In genomic region chr20:46739441-46740213, GRCh38 we compare ENCODE assay signal across 20 cellular contexts. TPM values are rescaled to one million over a fixed set of nuclear protein-coding genes. Genes with fewer than 3 reads are reported as not detected.
DNase-seq lines count a peak whose midpoint lies in the region; ATAC-seq and TF ChIP-seq lines count a peak whose summit lies in the region.
"Had no signal": no experiment of that assay in that cellular context is flagged by ENCODE, and none has a peak within 500 bp of the region (broad histone marks: within the 10 kb centered on the region; RNA-seq: fewer than 3 reads in every experiment).

No MANE protein-coding gene starts in this region.

- H3K9me2 ChIP-seq in GM23248 (ENCODE audit: insufficient read depth): no peaks in the 10 kb centered on the region

- H3K9me3 Mint-ChIP-seq in neural crest cell: peaks cover 7% of the 10 kb centered on the region
- H3K9me3 Mint-ChIP-seq in activated CD4-positive, alpha-beta memory T cell treated with anti-CD3 and anti-CD28 coated beads, Interleukin-2, amount 10 ng/mL, durations not matched to agents 7 days and 5 days: no peaks in the 10 kb centered on the region
- H3K9me3 Mint-ChIP-seq: GM23338, neural progenitor cell had no signal

- H3K27me3 ChIP-seq in GM23248 (replicated peaks; ENCODE audit: insufficient read depth): no peaks in the 10 kb centered on the region; the same call in 1 of the 2 replicates
- H3K27me3 ChIP-seq: neural progenitor cell had no signal

- no peaks in the 10 kb centered on the region for H3K79me2 ChIP-seq in GM23248 (ENCODE audit: insufficient read depth)

- no peaks in the 10 kb centered on the region for H4K20me1 ChIP-seq in GM23248 (ENCODE audit: insufficient read depth)

- H3K9ac ChIP-seq in GM23248: no peak overlapping the region
- H3K9ac ChIP-seq: neural progenitor cell had no signal

- CTCF ChIA-PET in activated CD4-positive, alpha-beta memory T cell treated with anti-CD3 and anti-CD28 coated beads, Interleukin-2, amount 10 ng/mL, durations not matched to agents 7 days and 5 days (lab: Charles Lee): interaction anchor here (1.3 kb wide), 1 partner anchor 16 kb away, joined by 4 read pairs; no protein-coding TSS in a partner anchor

- peaks cover 5% of the 10 kb centered on the region for H3F3A ChIP-seq in GM23248 (ENCODE audit: insufficient read depth)

- H3K4me1 ChIP-seq in GM23248 (ENCODE audit: insufficient read depth): no peaks in the 10 kb centered on the region
- H3K4me1 ChIP-seq: lower lobe of right lung, SJSA1, upper lobe of right lung had no signal

- peaks cover 10% of the 10 kb centered on the region for H3K27me3 Mint-ChIP-seq in neural crest cell (ENCODE audit: low read depth)
- H3K27me3 Mint-ChIP-seq in activated CD4-positive, alpha-beta memory T cell treated with anti-CD3 and anti-CD28 coated beads, Interleukin-2, amount 10 ng/mL, durations not matched to agents 7 days and 5 days: peaks cover 34% of the 10 kb centered on the region

- peak overlapping the region; percentile 13 for H3K27ac Mint-ChIP-seq in neural crest cell (ENCODE audit: unreplicated experiment)
- H3K27ac Mint-ChIP-seq in activated CD4-positive, alpha-beta memory T cell treated with anti-CD3 and anti-CD28 coated beads, Interleukin-2, amount 10 ng/mL, durations not matched to agents 7 days and 5 days: no peak overlapping the region
- H3K27ac Mint-ChIP-seq: activated T-helper 17 cell treated with anti-CD3 and anti-CD28 coated beads, Interleukin-2, amount 50 U/mL, for 72 hours; GM23338; neural progenitor cell had no signal

- ATAC-seq in GM18519 (IDR thresholded peaks at IDR 0.05; ENCODE audit: low FRiP score, unreplicated experiment): no peak
- no peak for ATAC-seq in HG03097 (IDR thresholded peaks at IDR 0.05; ENCODE audit: low FRiP score, unreplicated experiment)
- no peak for ATAC-seq in Right ventricle myocardium inferior
- ATAC-seq: activated T-helper 17 cell treated with anti-CD3 and anti-CD28 coated beads, Interleukin-2, amount 50 U/mL, for 72 hours; GM23338; sciatic nerve; upper lobe of right lung had no signal

- H3K9me3 ChIP-seq in GM23248 (ENCODE audit: low read depth): no peaks in the 10 kb centered on the region
- H3K9me3 ChIP-seq: lower lobe of right lung, SJSA1, upper lobe of right lung had no signal

- H2AFZ ChIP-seq in GM23248: no peak overlapping the region
- H2AFZ ChIP-seq: GM23338, neural progenitor cell had no signal

- in situ Hi-C loops in GM23248 (cut with MboI): no loop called here

- no peaks in the 10 kb centered on the region for H3K36me3 Mint-ChIP-seq in neural crest cell (ENCODE audit: low read depth)
- H3K36me3 Mint-ChIP-seq in activated CD4-positive, alpha-beta memory T cell treated with anti-CD3 and anti-CD28 coated beads, Interleukin-2, amount 10 ng/mL, durations not matched to agents 7 days and 5 days (ENCODE audit: low read depth): no peaks in the 10 kb centered on the region
- H3K36me3 Mint-ChIP-seq: neural progenitor cell had no signal

- H3K4me3 Mint-ChIP-seq in neural crest cell: no peak overlapping the region
- H3K4me3 Mint-ChIP-seq in activated CD4-positive, alpha-beta memory T cell treated with anti-CD3 and anti-CD28 coated beads, Interleukin-2, amount 10 ng/mL, durations not matched to agents 7 days and 5 days: no peak overlapping the region
- H3K4me3 Mint-ChIP-seq: activated T-helper 17 cell treated with anti-CD3 and anti-CD28 coated beads, Interleukin-2, amount 50 U/mL, for 72 hours; GM23338; neural progenitor cell had no signal

- no peak overlapping the region for H3K27ac ChIP-seq in GM23248
- H3K27ac ChIP-seq: lower lobe of right lung, neural progenitor cell, SJSA1, upper lobe of right lung had no signal

- peaks cover 3% of the 10 kb centered on the region; the same call in 1 of the 2 replicates for H3K36me3 ChIP-seq in GM23248 (ENCODE audit: low read depth)
- H3K36me3 ChIP-seq: neural progenitor cell, SJSA1, upper lobe of right lung had no signal

- H3K4me1 Mint-ChIP-seq in neural crest cell: no peaks in the 10 kb centered on the region
- H3K4me1 Mint-ChIP-seq in activated CD4-positive, alpha-beta memory T cell treated with anti-CD3 and anti-CD28 coated beads, Interleukin-2, amount 10 ng/mL, durations not matched to agents 7 days and 5 days: no peaks in the 10 kb centered on the region
- H3K4me1 Mint-ChIP-seq: activated T-helper 17 cell treated with anti-CD3 and anti-CD28 coated beads, Interleukin-2, amount 50 U/mL, for 72 hours had no signal

- peak; percentile 18 for DNase-seq in GM23248
- DNase-seq in M059J (ENCODE audit: low read depth): peak; percentile 31
- peak; percentile 37 for DNase-seq in choroid plexus epithelial cell (ENCODE audit: low read depth)
- DNase-seq in neural crest cell (ENCODE audit: low read depth, low spot score): no peak
- no peak for DNase-seq in activated CD4-positive, alpha-beta memory T cell treated with anti-CD3 and anti-CD28 coated beads, Interleukin-2, amount 10 ng/mL, durations not matched to agents 7 days and 5 days
- DNase-seq in Right ventricle myocardium inferior (ENCODE audit: missing footprints): no peak
- DNase-seq: activated CD4-positive, alpha-beta T cell treated with anti-CD3 and anti-CD28 coated beads, Interleukin-2, amount 50 U/mL, for 48 hours; C1 segment of cervical spinal cord; dermis blood vessel endothelial cell; lower lobe of right lung; NCI-H1694 treated with DMSO at 0.1 percent for 48 hours; stimulated activated CD4-positive, alpha-beta T cell treated with anti-CD3 and anti-CD28 coated beads, Interleukin-4, amount 100 ng/mL, for 1 hour; upper lobe of right lung had no signal

- H3K4me3 ChIP-seq in GM23248: no peak overlapping the region
- H3K4me3 ChIP-seq in choroid plexus epithelial cell (ENCODE audit: low read depth, low read length): no peak overlapping the region
- H3K4me3 ChIP-seq: GM23338, lower lobe of right lung, neural progenitor cell, SJSA1, upper lobe of right lung had no signal

- no peak for TF ChIP-seq CTCF in choroid plexus epithelial cell (conservative IDR thresholded peaks at IDR 0.05; ENCODE audit: low read depth, low read length)
- no peak for TF ChIP-seq CTCF in neural crest cell (conservative IDR thresholded peaks at IDR 0.05)

- no peak overlapping the region for H3K4me2 ChIP-seq in GM23248 (ENCODE audit: unreplicated experiment)
- H3K4me2 ChIP-seq: GM23338, neural progenitor cell had no signal

- POLR2A ChIA-PET in activated CD4-positive, alpha-beta memory T cell treated with anti-CD3 and anti-CD28 coated beads, Interleukin-2, amount 10 ng/mL, durations not matched to agents 7 days and 5 days (lab: Charles Lee): no interaction called here

- intact Hi-C loops in Right ventricle myocardium inferior (cut with DNase I): no loop called here

- WGBS in GM23248 (ENCODE audit: low coverage in 1 of 2, low lambda C conversion rate in 2 of 2, missing lambda C conversion rate in 2 of 2), 2 experiments: 39 to 41% methylated on average over 4 of the region's 4 CpGs

RNA-seq across cellular contexts. Expression of gene SLC2A10, which starts 30.2 kb away (rescaled TPM):
- total RNA-seq in GM23248 (2014; rRNA removed; shearing (Covaris generic)): 48.0 and 50.2 TPM in 2 replicates
- 26.2 and 29.7 TPM in 2 replicates for polyA plus RNA-seq in GM23248 (2016; fragmentation: Nextera tagmentation; extraction: Ambion mirVana)
- 27.6 and 28.5 TPM in 2 replicates for total RNA-seq in M059J (2014; rRNA removed; shearing (Covaris generic))
- total RNA-seq in neural crest cell (11.3 and 12.7 TPM in 2 replicates), Right ventricle myocardium inferior (3.1 TPM)
- total RNA-seq in activated CD4-positive, alpha-beta memory T cell treated with anti-CD3 and anti-CD28 coated beads, Interleukin-2, amount 10 ng/mL, durations not matched to agents 7 days and 5 days: not detected
- total RNA-seq: activated T-helper 17 cell treated with anti-CD3 and anti-CD28 coated beads, Interleukin-2, amount 50 U/mL, for 72 hours had no signal

RNA-seq across cellular contexts. Expression of gene TP53RK, which starts 50.4 kb away (rescaled TPM):
- total RNA-seq in GM23248 (2014; rRNA removed; shearing (Covaris generic)): 20.1 and 24.1 TPM in 2 replicates
- polyA plus RNA-seq in GM23248 (2016; fragmentation: Nextera tagmentation; extraction: Ambion mirVana): 23.6 and 24.0 TPM in 2 replicates
- total RNA-seq in M059J (2014; rRNA removed; shearing (Covaris generic)): 24.7 and 28.0 TPM in 2 replicates
- total RNA-seq in neural crest cell (19.5 and 19.8 TPM in 2 replicates), Right ventricle myocardium inferior (5.6 TPM)
- 10 to 100 TPM; 18.3 to 18.8 TPM for total RNA-seq in activated CD4-positive, alpha-beta memory T cell treated with anti-CD3 and anti-CD28 coated beads, Interleukin-2, amount 10 ng/mL, durations not matched to agents 7 days and 5 days

Comparison
In these comparisons a context has a peak if more than half of its experiments do, and no peak if none do; other contexts are left out.
1. DNase-seq: peak in GM23248 (single experiment), M059J (single experiment) and choroid plexus epithelial cell (single experiment); none in neural crest cell (single experiment), activated CD4-positive, alpha-beta memory T cell treated with anti-CD3 and anti-CD28 coated beads, Interleukin-2, amount 10 ng/mL, durations not matched to agents 7 days and 5 days (single experiment) and Right ventricle myocardium inferior (single experiment).